14 cellular contexts compared by ENCODE assay signal in the genomic region with DNA sequence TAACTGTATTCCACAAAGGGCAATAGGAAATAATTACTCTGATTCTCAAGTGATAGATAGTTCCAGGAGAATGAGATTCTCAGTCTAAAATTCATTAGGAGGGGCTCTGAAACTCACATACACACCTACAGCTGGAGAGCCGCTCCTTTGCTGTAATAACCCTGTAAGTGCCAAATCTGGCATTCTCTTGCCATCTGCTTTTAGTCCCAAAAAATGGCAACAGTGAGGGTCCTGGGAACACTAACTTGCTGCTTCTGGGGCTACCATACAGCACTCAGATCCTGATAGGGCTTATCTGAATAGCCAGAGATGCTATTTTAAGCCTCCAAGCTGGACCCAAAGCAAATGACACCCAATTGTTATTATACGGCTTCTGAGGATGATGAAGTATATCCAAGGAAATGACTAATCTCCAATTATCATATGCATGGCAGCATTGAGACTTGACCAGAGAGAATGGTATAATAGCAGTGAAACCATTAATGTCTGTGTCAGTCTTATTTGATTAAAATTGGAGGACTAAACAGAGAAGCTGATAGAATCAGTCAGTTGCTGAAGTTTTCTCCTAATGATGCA.
DNase-seq lines count a peak whose midpoint lies in the region; ATAC-seq, FAIRE-seq and TF ChIP-seq lines count a peak whose summit lies in the region.
"Had no signal": no experiment of that assay in that cellular context is flagged by ENCODE, and none has a peak within 500 bp of the region (broad histone marks: within the 10 kb centered on the region; RNA-seq: fewer than 3 reads in every experiment).

No MANE protein-coding gene starts in this region.

- dilution Hi-C loops in endothelial cell of umbilical vein (cut with MboI; ENCODE audit: extremely low pct_ligation_motif_present, low sequenced_read_pairs), result no loop called here

- no peaks in the 10 kb centered on the region for H3F3A ChIP-seq in PC-3 (ENCODE audit: low read length, unreplicated experiment)

- H4K20me1 ChIP-seq in PC-3 (ENCODE audit: low read length) (no peaks in the 10 kb centered on the region), endothelial cell of umbilical vein (replicated peaks; ENCODE audit: control insufficient read depth, extremely low read depth, insufficient read depth, low read length) (no peaks in the 10 kb centered on the region)

- H2AFZ ChIP-seq in PC-3 (ENCODE audit: low read length), result no peak overlapping the region
- H2AFZ ChIP-seq in endothelial cell of umbilical vein (ENCODE audit: low read depth, low read length), result no peak overlapping the region
- H2AFZ ChIP-seq: parathyroid adenoma had no signal

- no peak for TF ChIP-seq CTCF in PC-3 (conservative IDR thresholded peaks at IDR 0.05; ENCODE audit: low read depth, low read length)
- no peak for TF ChIP-seq CTCF in endothelial cell of umbilical vein (IDR thresholded peaks at IDR 0.05; ENCODE audit: extremely low read depth in 1 of 2, insufficient read depth in 1 of 2, low read depth in 1 of 2, low read length in 2 of 2)
- TF ChIP-seq CTCF in neutrophil (IDR thresholded peaks at IDR 0.05), result no peak

- H3K27ac ChIP-seq in PC-3 (ENCODE audit: low read length) (peak overlapping the region; percentile 85), endothelial cell of umbilical vein (ENCODE audit: insufficient read depth, low read depth, low read length) (peak overlapping the region; percentile 97), neutrophil (peak overlapping the region; percentile 85)
- H3K27ac ChIP-seq: parathyroid adenoma had no signal

- intact Hi-C loops in PC-3 (cut with micrococcal nuclease), result no loop called here
- intact Hi-C loops in endothelial cell of umbilical vein (cut with micrococcal nuclease), result no loop called here

- H3K9ac ChIP-seq in PC-3 (ENCODE audit: low read length) (peak overlapping the region; percentile 55), endothelial cell of umbilical vein (replicated peaks; ENCODE audit: extremely low read depth, insufficient read depth, low read length) (peak overlapping the region; percentile 80)
- H3K9ac ChIP-seq: parathyroid adenoma had no signal

- no peaks in the 10 kb centered on the region for H3K9me2 ChIP-seq in PC-3 (replicated peaks; ENCODE audit: low read length)

- H3K4me2 ChIP-seq in PC-3 (ENCODE audit: low read length) (peak overlapping the region; percentile 69), endothelial cell of umbilical vein (ENCODE audit: insufficient read depth, low read length) (peak overlapping the region; percentile 69)

- CTCF ChIA-PET in PC-3 (lab: Charles Lee), result interaction anchor here (1.0 kb wide), 1 partner anchor 102 kb away, joined by 5 read pairs; no protein-coding TSS in a partner anchor
- CTCF ChIA-PET in endothelial cell of umbilical vein (lab: Charles Lee), result interaction anchor here (0.8 to 6.5 kb wide), 11 partner anchors 9 to 221 kb away, joined by 3 to 57 read pairs (median 8); no protein-coding TSS in a partner anchor

- DNase-seq in GM18507 (ENCODE audit: extremely low spot score, insufficient read length, low read depth) (no peak), PC-3 (peak; percentile 55), endothelial cell of umbilical vein (ENCODE audit: low read depth, low spot score) (peak; percentile 85), cerebellar nuclear complex (lab: John Stamatoyannopoulos, UW) (no peak), H7 (no peak)
- DNase-seq in stimulated activated naive CD4-positive, alpha-beta T cell treated with Interleukin-2 at 50 U/mL for 16 hours (lab: John Stamatoyannopoulos, UW), result no peak
- DNase-seq: H9; KG1; kidney; NCI-H2227 treated with DMSO at 0.1 percent for 48 hours; stimulated activated CD4-positive, alpha-beta T cell treated with anti-CD3 and anti-CD28 coated beads, Interleukin-2, amount 100 ng/mL, for 48 hours had no signal

- H3K4me1 ChIP-seq in PC-3 (ENCODE audit: insufficient read depth, low read length) (peaks cover 91% of the 10 kb centered on the region), endothelial cell of umbilical vein (ENCODE audit: control insufficient read depth, extremely low read depth, insufficient read depth, low read length) (peaks cover 65% of the 10 kb centered on the region), neutrophil (ENCODE audit: control insufficient read depth in 1 of 2, insufficient read depth in 1 of 2, low read depth in 1 of 2, low read length in 1 of 2) (peaks cover 44 to 52% of the 10 kb centered on the region in 2 experiments)

- TF ChIP-seq POLR2A in endothelial cell of umbilical vein (IDR thresholded peaks at IDR 0.05; ENCODE audit: low read depth, low read length), result no peak

- H3K4me3 ChIP-seq in PC-3 (ENCODE audit: low read length) (peak overlapping the region; percentile 20; the same call in 1 of the 2 replicates), endothelial cell of umbilical vein (replicated peaks in 1 of 3; ENCODE audit: insufficient read depth in 1 of 3, low read depth in 1 of 3, low read length in 3 of 3) (peak overlapping the region in 1 of 3 experiments; percentile 3), neutrophil (ENCODE audit: low read depth in 1 of 2, low read length in 1 of 2) (no peak overlapping the region), H7 (ENCODE audit: insufficient read depth, low read depth, low read length) (no peak overlapping the region)

- no peaks in the 10 kb centered on the region for H3K27me3 ChIP-seq in PC-3 (ENCODE audit: low read length)
- H3K27me3 ChIP-seq in endothelial cell of umbilical vein (ENCODE audit: control insufficient read depth in 2 of 2, insufficient read depth in 2 of 2, low read length in 2 of 2), result no peaks in the 10 kb centered on the region
- H3K27me3 ChIP-seq in neutrophil, result no peaks in the 10 kb centered on the region
- H3K27me3 ChIP-seq in H7 (ENCODE audit: control insufficient read depth, insufficient read depth, low read length), result no peaks in the 10 kb centered on the region

- ATAC-seq in PC-3 (peak; percentile 39), esophagus mucosa (no peak)

- peaks cover 43% of the 10 kb centered on the region for H3K79me2 ChIP-seq in PC-3 (ENCODE audit: low read length)
- peaks cover 3% of the 10 kb centered on the region for H3K79me2 ChIP-seq in endothelial cell of umbilical vein (ENCODE audit: control insufficient read depth, insufficient read depth, low read length)
- H3K79me2 ChIP-seq: parathyroid adenoma had no signal

- H3K9me1 ChIP-seq in endothelial cell of umbilical vein (replicated peaks; ENCODE audit: control insufficient read depth, extremely low read depth, insufficient read depth, low read length), result no peaks in the 10 kb centered on the region

- H3K9me3 ChIP-seq in PC-3 (ENCODE audit: low read length), result no peaks in the 10 kb centered on the region
- H3K9me3 ChIP-seq in endothelial cell of umbilical vein (replicated peaks; ENCODE audit: control insufficient read depth, insufficient read depth, low read length), result no peaks in the 10 kb centered on the region
- H3K9me3 ChIP-seq in neutrophil, result no peaks in the 10 kb centered on the region

- H3K36me3 ChIP-seq in PC-3 (ENCODE audit: low read depth, low read length) (no peaks in the 10 kb centered on the region), endothelial cell of umbilical vein (ENCODE audit: control insufficient read depth in 2 of 2, extremely low read depth in 1 of 2, insufficient read depth in 2 of 2, low read length in 2 of 2) (no peaks in the 10 kb centered on the region), neutrophil (no peaks in the 10 kb centered on the region), H7 (replicated peaks; ENCODE audit: control insufficient read depth, insufficient read depth, low read length) (no peaks in the 10 kb centered on the region)

- FAIRE-seq in GM18507 (lab: Jason Lieb, UNC) (peak; percentile 12), endothelial cell of umbilical vein (lab: Jason Lieb, UNC) (peak; percentile 64)
- FAIRE-seq: kidney had no signal

- no TSS peak for BruUV-seq in PC-3 (replicated peaks; lab: Mats Ljungman, UMichigan)
- BruUV-seq in endothelial cell of umbilical vein (replicated peaks; lab: Mats Ljungman, UMichigan), result TSS peak; percentile 66

- POLR2A ChIA-PET in PC-3 (lab: Charles Lee; ENCODE audit: unreplicated experiment) (interaction anchor here (0.6 kb wide), 2 partner anchors 16 to 108 kb away, joined by 4 to 5 read pairs; no protein-coding TSS in a partner anchor), endothelial cell of umbilical vein (lab: Charles Lee) (interaction anchor here (0.5 to 3.1 kb wide), 4 partner anchors 32 to 335 kb away, joined by 3 to 20 read pairs (median 4); no protein-coding TSS in a partner anchor)

TF ChIP-seq in endothelial cell of umbilical vein, 7 proteins besides CTCF, POLR2A, EP300 and RAD21:
- TF ChIP-seq, protein P1, sequence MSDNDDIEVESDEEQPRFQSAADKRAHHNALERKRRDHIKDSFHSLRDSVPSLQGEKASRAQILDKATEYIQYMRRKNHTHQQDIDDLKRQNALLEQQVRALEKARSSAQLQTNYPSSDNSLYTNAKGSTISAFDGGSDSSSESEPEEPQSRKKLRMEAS (IDR thresholded peaks at IDR 0.05; ENCODE audit: insufficient read depth, insufficient read length), result no peak
- peak; percentile 80 for TF ChIP-seq JUN (IDR thresholded peaks at IDR 0.05; ENCODE audit: borderline replicate concordance, insufficient read depth, insufficient read length, low read depth)
- TF ChIP-seq MYC (IDR thresholded peaks at IDR 0.05; ENCODE audit: low read depth, low read length), result no peak
- TF ChIP-seq POLR2AphosphoS5 (IDR thresholded peaks at IDR 0.05; ENCODE audit: insufficient read depth, low read depth, low read length), result peak; percentile 46
- TF ChIP-seq EZH2 (IDR thresholded peaks at IDR 0.05; ENCODE audit: borderline replicate concordance, low read depth, low read length, severe bottlenecking), result no peak
- TF ChIP-seq FOS (IDR thresholded peaks at IDR 0.05; ENCODE audit: borderline replicate concordance, insufficient read depth, low read length), result peak; percentile 34
- TF ChIP-seq GATA2 (IDR thresholded peaks at IDR 0.05; ENCODE audit: insufficient read depth, insufficient read length, low read depth, low read length), result peak; percentile 81
TF ChIP-seq in endothelial cell of umbilical vein: peak in this region for 4.

Comparison
In these comparisons a context has a peak if more than half of its experiments do, and no peak if none do; other contexts are left out.
1. DNase-seq: peak in PC-3 (single experiment) and endothelial cell of umbilical vein (single experiment); none in GM18507 (single experiment), cerebellar nuclear complex (0 of 2), stimulated activated naive CD4-positive, alpha-beta T cell treated with Interleukin-2 at 50 U/mL for 16 hours (single experiment) and H7 (single experiment).
2. Peak in every context shown above with its lines, with median percentiles within 50 percentile points of each other: H3K27ac ChIP-seq.